In the genomic region with DNA sequence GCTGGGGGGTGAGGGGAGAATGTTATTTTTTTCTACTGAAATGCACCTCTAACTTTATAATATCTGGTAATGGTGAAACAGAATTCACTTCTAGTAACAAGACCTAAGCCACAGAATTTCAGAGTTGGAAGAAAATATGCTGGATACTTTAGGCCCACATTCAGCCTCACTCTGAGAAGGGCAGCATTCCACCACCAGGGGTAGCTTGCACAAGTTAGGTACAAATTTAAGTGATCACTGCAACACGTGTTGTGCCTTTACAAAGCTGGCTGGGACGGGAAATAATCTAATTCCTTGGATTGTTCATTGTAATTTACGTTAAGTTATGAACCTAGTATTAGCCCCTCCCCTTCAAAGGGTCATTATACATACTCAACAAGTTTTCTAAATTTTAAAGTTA, we compare ENCODE assay signal across 12 cellular contexts.
A peak's percentile ranks its signal among the peaks of the same experiment; 100 is the strongest.
DNase-seq lines count a peak whose midpoint lies in the region; ATAC-seq and TF ChIP-seq lines count a peak whose summit lies in the region.
"Had no signal": no experiment of that assay in that cellular context is flagged by ENCODE, and none has a peak within 500 bp of the region (broad histone marks: within the 10 kb centered on the region; RNA-seq: fewer than 3 reads in every experiment).

No MANE protein-coding gene starts in this region.

- peak overlapping the region; percentile 64; the same call in 1 of the 2 replicates for H3K27ac ChIP-seq in 22Rv1

- CTCF ChIA-PET in WTC11 (lab: Charles Lee) = interaction anchor here (0.6 to 1.8 kb wide), 10 partner anchors 9 to 279 kb away, joined by 3 to 8 read pairs (median 3); no protein-coding TSS in a partner anchor

- POLR2A ChIA-PET in WTC11 (lab: Charles Lee) = no interaction called here

- ATAC-seq in WTC11 = peak; percentile 65
- no peak for ATAC-seq in HG02973 (IDR thresholded peaks at IDR 0.05; ENCODE audit: unreplicated experiment)
- no peak for ATAC-seq in HG03442 (IDR thresholded peaks at IDR 0.05; ENCODE audit: unreplicated experiment)
- no peak for ATAC-seq in GM18511 (IDR thresholded peaks at IDR 0.05; ENCODE audit: unreplicated experiment)

- H3K9me3 Mint-ChIP-seq in WTC11 = peaks cover 9% of the 10 kb centered on the region
- H3K9me3 Mint-ChIP-seq: CD8-positive, alpha-beta memory T cell had no signal

- H3K27ac Mint-ChIP-seq in WTC11 = no peak overlapping the region

- H3K4me1 Mint-ChIP-seq in WTC11 = peaks cover 14% of the 10 kb centered on the region

- peak; percentile 23; the same call in 1 of the 2 replicates for TF ChIP-seq CTCF in 22Rv1 (IDR thresholded peaks at IDR 0.05)
- peak; percentile 14; the same call in 1 of the 2 replicates for TF ChIP-seq CTCF in GM12875 (IDR thresholded peaks at IDR 0.05; ENCODE audit: borderline replicate concordance, insufficient read depth, low read depth, low read length)
- no peak; the same call in 1 of the 2 replicates for TF ChIP-seq CTCF in WTC11 (IDR thresholded peaks at IDR 0.05)

- no peak overlapping the region for H3K4me3 Mint-ChIP-seq in WTC11
- H3K4me3 Mint-ChIP-seq: CD8-positive, alpha-beta memory T cell had no signal

- no peak overlapping the region for H3K4me3 ChIP-seq in GM12875 (ENCODE audit: low read depth, low read length)

- H3K36me3 Mint-ChIP-seq in WTC11 = peaks cover 7% of the 10 kb centered on the region; the same call in 1 of the 2 replicates

- peak; percentile 21 for DNase-seq in WTC11 (ENCODE audit: low spot score)
- DNase-seq in hepatic stellate cell (ENCODE audit: low spot score) = peak; percentile 7
- no peak for DNase-seq in activated naive CD4-positive, alpha-beta T cell treated with Interleukin-2 at 50 U/mL for 16 hours
- DNase-seq: CD8-positive, alpha-beta memory T cell; GOT3; NCI-H226; retina had no signal

- no peaks in the 10 kb centered on the region for H3K27me3 Mint-ChIP-seq in WTC11 (ENCODE audit: low read depth)
- H3K27me3 Mint-ChIP-seq: CD8-positive, alpha-beta memory T cell had no signal

TF ChIP-seq in WTC11, 78 proteins besides CTCF, POLR2A, EP300 and RAD21:
- TF ChIP-seq PRRX2 (CRISPR knock-in tag; IDR thresholded peaks at IDR 0.05) = no peak
- no peak for TF ChIP-seq IRF2 (CRISPR knock-in tag; IDR thresholded peaks at IDR 0.05; ENCODE audit: borderline replicate concordance, low read depth)
- no peak for TF ChIP-seq NR2C2 (CRISPR knock-in tag; IDR thresholded peaks at IDR 0.05)
- TF ChIP-seq ESRRA (CRISPR knock-in tag; IDR thresholded peaks at IDR 0.05; ENCODE audit: borderline replicate concordance) = no peak
- TF ChIP-seq, protein P1, sequence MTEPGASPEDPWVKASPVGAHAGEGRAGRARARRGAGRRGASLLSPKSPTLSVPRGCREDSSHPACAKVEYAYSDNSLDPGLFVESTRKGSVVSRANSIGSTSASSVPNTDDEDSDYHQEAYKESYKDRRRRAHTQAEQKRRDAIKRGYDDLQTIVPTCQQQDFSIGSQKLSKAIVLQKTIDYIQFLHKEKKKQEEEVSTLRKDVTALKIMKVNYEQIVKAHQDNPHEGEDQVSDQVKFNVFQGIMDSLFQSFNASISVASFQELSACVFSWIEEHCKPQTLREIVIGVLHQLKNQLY (CRISPR knock-in tag; IDR thresholded peaks at IDR 0.05) = no peak
- no peak for TF ChIP-seq JUN (CRISPR knock-in tag; IDR thresholded peaks at IDR 0.05)
- no peak for TF ChIP-seq GABPB1 (CRISPR knock-in tag; IDR thresholded peaks at IDR 0.05)
- TF ChIP-seq GTF2I (CRISPR knock-in tag; conservative IDR thresholded peaks at IDR 0.05) = no peak
- TF ChIP-seq HMGXB4 (CRISPR knock-in tag; IDR thresholded peaks at IDR 0.05) = no peak
- TF ChIP-seq ZNF671 (CRISPR knock-in tag; IDR thresholded peaks at IDR 0.05) = no peak
- TF ChIP-seq EMX1 (CRISPR knock-in tag; IDR thresholded peaks at IDR 0.05) = no peak
- no peak for TF ChIP-seq E2F5 (CRISPR knock-in tag; IDR thresholded peaks at IDR 0.05)
- no peak for TF ChIP-seq CBFB (CRISPR knock-in tag; IDR thresholded peaks at IDR 0.05; ENCODE audit: low read depth)
- TF ChIP-seq ELF4 (CRISPR knock-in tag; IDR thresholded peaks at IDR 0.05; ENCODE audit: low read depth) = no peak
- TF ChIP-seq, protein P2, sequence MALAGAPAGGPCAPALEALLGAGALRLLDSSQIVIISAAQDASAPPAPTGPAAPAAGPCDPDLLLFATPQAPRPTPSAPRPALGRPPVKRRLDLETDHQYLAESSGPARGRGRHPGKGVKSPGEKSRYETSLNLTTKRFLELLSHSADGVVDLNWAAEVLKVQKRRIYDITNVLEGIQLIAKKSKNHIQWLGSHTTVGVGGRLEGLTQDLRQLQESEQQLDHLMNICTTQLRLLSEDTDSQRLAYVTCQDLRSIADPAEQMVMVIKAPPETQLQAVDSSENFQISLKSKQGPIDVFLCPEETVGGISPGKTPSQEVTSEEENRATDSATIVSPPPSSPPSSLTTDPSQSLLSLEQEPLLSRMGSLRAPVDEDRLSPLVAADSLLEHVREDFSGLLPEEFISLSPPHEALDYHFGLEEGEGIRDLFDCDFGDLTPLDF (CRISPR knock-in tag; IDR thresholded peaks at IDR 0.05) = no peak
